ENCODE assay signal across 12 cellular contexts in genomic region chr14:39339003-39339402, GRCh38.
DNase-seq lines count a peak whose midpoint lies in the region; TF ChIP-seq lines count a peak whose summit lies in the region.
"Had no signal": no experiment of that assay in that cellular context is flagged by ENCODE, and none has a peak within 500 bp of the region (broad histone marks: within the 10 kb centered on the region; RNA-seq: fewer than 3 reads in every experiment).

No MANE protein-coding gene starts in this region.

- peaks cover 0 to 2% (median 0%) of the 10 kb centered on the region in 4 donors for H3K4me1 ChIP-seq in liver (ENCODE audit: control insufficient read depth in 4 of 4, insufficient read depth in 4 of 4, low read length in 3 of 4)

- H3K36me3 ChIP-seq in liver (ENCODE audit: control insufficient read depth in 4 of 4, insufficient read depth in 3 of 4, low read depth in 1 of 4, low read length in 3 of 4): peaks cover 2 to 27% (median 19%) of the 10 kb centered on the region in 4 donors

- TF ChIP-seq RAD21 in liver (IDR thresholded peaks at IDR 0.05): no peak

- TF ChIP-seq CTCF in liver (IDR thresholded peaks at IDR 0.05; ENCODE audit: low read depth, low read length, missing input control): no peak

- H3K27me3 ChIP-seq in liver (ENCODE audit: control insufficient read depth in 4 of 4, insufficient read depth in 4 of 4, low read length in 3 of 4): no peaks in the 10 kb centered on the region

- H3K27ac ChIP-seq in liver (ENCODE audit: low read depth in 1 of 2, low read length in 2 of 2): no peak overlapping the region

- peak; percentile 5 for DNase-seq in Daoy (ENCODE audit: low read depth)
- peak; percentile 19 for DNase-seq in NCI-H1417 treated with DMSO at 0.1 percent for 48 hours (lab: John Stamatoyannopoulos, UW)
- peak; percentile 34 for DNase-seq in astrocyte of the hippocampus (ENCODE audit: low read depth, low spot score)
- DNase-seq in NCI-H446 treated with DMSO at 0.1 percent for 48 hours (lab: John Stamatoyannopoulos, UW): no peak
- DNase-seq in activated CD4-positive, alpha-beta T cell treated with anti-CD3 and anti-CD28 coated beads for 1 hour: no peak
- no peak for DNase-seq in SW480 (ENCODE audit: low spot score)
- DNase-seq in NCI-H2196 treated with DMSO at 0.1 percent for 48 hours (lab: John Stamatoyannopoulos, UW; ENCODE audit: unreplicated experiment): no peak
- DNase-seq: activated CD8-positive, alpha-beta memory T cell treated with anti-CD3 and anti-CD28 coated beads for 24 hours; activated gamma-delta T cell treated with Interleukin-2 at 50 U/mL for 16 hours; effector CD4-positive, alpha-beta T cell; stimulated activated CD4-positive, alpha-beta T cell treated with anti-CD3 and anti-CD28 coated beads, Interleukin-12 subunit alpha, Interleukin-12 subunit beta, amount 100 ng/mL, for 4 hours had no signal

- H3K9me3 ChIP-seq in liver (ENCODE audit: control insufficient read depth in 4 of 4, low read length in 3 of 4): no peaks in the 10 kb centered on the region

- H3K4me3 ChIP-seq in liver (ENCODE audit: low read depth in 1 of 3, low read length in 3 of 3): no peak overlapping the region

- WGBS in liver: 60% methylated on average over 7 of the region's 7 CpGs

- H3K9ac ChIP-seq in liver (ENCODE audit: low read depth in 1 of 2, low read length in 2 of 2): no peak overlapping the region

TF ChIP-seq in liver, 16 proteins besides CTCF, POLR2A, EP300 and RAD21:
- TF ChIP-seq YY1 (IDR thresholded peaks at IDR 0.05): no peak
- no peak for TF ChIP-seq REST (IDR thresholded peaks at IDR 0.05)
- TF ChIP-seq JUND (IDR thresholded peaks at IDR 0.05): no peak
- TF ChIP-seq SP1 (IDR thresholded peaks at IDR 0.05): peak; percentile 7
- no peak for TF ChIP-seq ZBTB33 (IDR thresholded peaks at IDR 0.05)
- no peak for TF ChIP-seq FOXA1 (IDR thresholded peaks at IDR 0.05)
- no peak for TF ChIP-seq HNF4A (conservative IDR thresholded peaks at IDR 0.05)
- no peak for TF ChIP-seq GABPA (IDR thresholded peaks at IDR 0.05 in 1 of 2, conservative IDR thresholded peaks at IDR 0.05 in 1 of 2)
- no peak for TF ChIP-seq HNF4G (IDR thresholded peaks at IDR 0.05)
- no peak for TF ChIP-seq ATF3 (IDR thresholded peaks at IDR 0.05)
- TF ChIP-seq NR2F2 (IDR thresholded peaks at IDR 0.05): no peak
- TF ChIP-seq TAF1 (conservative IDR thresholded peaks at IDR 0.05): no peak
- no peak for TF ChIP-seq MAX (IDR thresholded peaks at IDR 0.05)
- peak in 1 of 2 donors; percentile 29 for TF ChIP-seq RXRA (IDR thresholded peaks at IDR 0.05)
- TF ChIP-seq EGR1 (IDR thresholded peaks at IDR 0.05; ENCODE audit: low read depth in 2 of 2): no peak

Comparison
In these comparisons a context has a peak if more than half of its experiments do, and no peak if none do; other contexts are left out.
1. DNase-seq: peak in Daoy (single experiment), NCI-H1417 treated with DMSO at 0.1 percent for 48 hours (single experiment) and astrocyte of the hippocampus (single experiment); none in NCI-H446 treated with DMSO at 0.1 percent for 48 hours (single experiment), activated CD4-positive, alpha-beta T cell treated with anti-CD3 and anti-CD28 coated beads for 1 hour (single experiment), SW480 (single experiment) and NCI-H2196 treated with DMSO at 0.1 percent for 48 hours (single experiment).